12 cellular contexts compared by ENCODE assay signal in the genomic region with DNA sequence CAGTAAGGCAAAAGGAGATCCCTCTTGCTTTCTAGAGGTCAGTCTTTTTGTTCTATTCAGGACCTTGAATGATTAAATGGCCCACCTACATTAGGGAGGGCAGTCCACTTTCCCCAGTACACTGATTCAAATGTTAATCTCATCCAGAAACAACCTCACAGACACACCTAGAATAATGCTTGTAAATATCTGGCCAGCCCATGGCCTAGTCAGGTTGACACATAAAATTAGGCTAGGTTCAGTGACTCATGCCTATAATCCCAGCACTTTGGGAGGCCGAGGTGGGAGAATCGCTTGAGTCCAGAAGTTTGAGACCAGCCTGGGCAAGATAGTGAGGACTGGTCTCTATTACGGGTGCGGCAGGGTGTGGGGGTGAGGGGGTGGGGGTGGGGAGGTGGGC. TPM values are rescaled to one million over a fixed set of nuclear protein-coding genes. Genes with fewer than 3 reads are reported as not detected.
"Had no signal": no experiment of that assay in that cellular context is flagged by ENCODE, and none has a peak within 500 bp of the region (broad histone marks: within the 10 kb centered on the region; RNA-seq: fewer than 3 reads in every experiment).

No MANE protein-coding gene starts in this region.

- H3K9me3 ChIP-seq: gastrocnemius medialis, heart right ventricle had no signal

- H3K27ac Mint-ChIP-seq: effector memory CD8-positive, alpha-beta T cell; natural killer cell had no signal

- H3K36me3 Mint-ChIP-seq: natural killer cell had no signal

- H3K27me3 Mint-ChIP-seq: effector memory CD8-positive, alpha-beta T cell had no signal

- ATAC-seq: effector memory CD8-positive, alpha-beta T cell; gastrocnemius medialis; heart right ventricle; left lobe of liver; natural killer cell; right cardiac atrium had no signal

- H3K4me1 ChIP-seq: gastrocnemius medialis, heart right ventricle had no signal

- H3K27ac ChIP-seq: gastrocnemius medialis, heart right ventricle had no signal

- DNase-seq: effector memory CD8-positive, alpha-beta T cell; gastrocnemius medialis; heart right ventricle; islet precursor cell; natural killer cell; right cardiac atrium; small intestine; stimulated activated CD4-positive, alpha-beta T cell treated with anti-CD3 and anti-CD28 coated beads, Interleukin-12 subunit alpha, Interleukin-12 subunit beta, amount 100 ng/mL, for 4 hours; stimulated activated naive CD4-positive, alpha-beta T cell; trophoblast cell had no signal

- H3K36me3 ChIP-seq: gastrocnemius medialis, heart right ventricle had no signal

- H3K4me3 ChIP-seq: gastrocnemius medialis, heart right ventricle had no signal

- H3K4me3 Mint-ChIP-seq: effector memory CD8-positive, alpha-beta T cell; natural killer cell; neural crest cell had no signal

- H3K4me1 Mint-ChIP-seq: natural killer cell, neural crest cell had no signal

- H3K27me3 ChIP-seq: gastrocnemius medialis, heart right ventricle had no signal

- H3K9me3 Mint-ChIP-seq: natural killer cell, neural crest cell had no signal

RNA-seq across cellular contexts. Expression of a gene that starts 43.5 kb away (rescaled TPM):
- total RNA-seq: natural killer cell had no signal
